Comparison of ENCODE assay signal across 1 cellular context in the genomic region with DNA sequence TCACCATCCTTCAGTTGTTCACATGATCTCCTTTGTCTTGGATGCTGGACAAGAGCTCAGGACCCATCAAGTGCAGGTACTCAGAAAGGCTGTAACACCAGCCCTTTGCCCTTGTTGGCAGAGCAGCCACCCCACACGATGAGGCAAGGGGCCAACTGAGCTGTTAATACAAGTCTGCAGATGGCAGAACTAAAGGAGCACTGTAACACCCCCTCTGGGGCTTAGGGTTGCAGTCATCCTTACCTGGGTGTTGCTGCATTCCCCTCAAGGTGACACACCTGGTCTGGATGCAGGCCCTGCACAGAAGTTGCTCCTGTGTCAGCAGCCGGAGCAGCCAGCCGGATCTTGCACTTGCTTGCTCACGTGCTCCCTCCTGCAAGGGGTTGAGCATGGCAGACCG.
TF ChIP-seq lines count a peak whose summit lies in the region.

No MANE protein-coding gene starts in this region.

TF ChIP-seq in IMR-90, 13 proteins besides CTCF, POLR2A, EP300 and RAD21:
- TF ChIP-seq, protein P1, sequence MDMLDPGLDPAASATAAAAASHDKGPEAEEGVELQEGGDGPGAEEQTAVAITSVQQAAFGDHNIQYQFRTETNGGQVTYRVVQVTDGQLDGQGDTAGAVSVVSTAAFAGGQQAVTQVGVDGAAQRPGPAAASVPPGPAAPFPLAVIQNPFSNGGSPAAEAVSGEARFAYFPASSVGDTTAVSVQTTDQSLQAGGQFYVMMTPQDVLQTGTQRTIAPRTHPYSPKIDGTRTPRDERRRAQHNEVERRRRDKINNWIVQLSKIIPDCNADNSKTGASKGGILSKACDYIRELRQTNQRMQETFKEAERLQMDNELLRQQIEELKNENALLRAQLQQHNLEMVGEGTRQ (IDR thresholded peaks at IDR 0.05; ENCODE audit: low read depth, low read length) = no peak
- TF ChIP-seq RFX5 (IDR thresholded peaks at IDR 0.05; ENCODE audit: low read depth, low read length) = no peak
- no peak for TF ChIP-seq MAZ (IDR thresholded peaks at IDR 0.05; ENCODE audit: borderline replicate concordance, low read depth, low read length)
- no peak for TF ChIP-seq MXI1 (IDR thresholded peaks at IDR 0.05; ENCODE audit: borderline replicate concordance, low read depth, low read length)
- TF ChIP-seq SMC3 (IDR thresholded peaks at IDR 0.05; ENCODE audit: low read depth, low read length) = no peak
- no peak for TF ChIP-seq CHD1 (IDR thresholded peaks at IDR 0.05; ENCODE audit: low read depth, low read length)
- TF ChIP-seq MAFK (IDR thresholded peaks at IDR 0.05; ENCODE audit: low read depth, low read length) = no peak
- TF ChIP-seq CEBPB (IDR thresholded peaks at IDR 0.05; ENCODE audit: low read depth, low read length) = no peak
- TF ChIP-seq FOS (IDR thresholded peaks at IDR 0.05; ENCODE audit: low read depth, low read length) = no peak
- no peak for TF ChIP-seq RCOR1 (IDR thresholded peaks at IDR 0.05; ENCODE audit: insufficient replicate concordance, low read length)
- no peak for TF ChIP-seq BHLHE40 (IDR thresholded peaks at IDR 0.05; ENCODE audit: low read depth, low read length)
- TF ChIP-seq, protein P2, sequence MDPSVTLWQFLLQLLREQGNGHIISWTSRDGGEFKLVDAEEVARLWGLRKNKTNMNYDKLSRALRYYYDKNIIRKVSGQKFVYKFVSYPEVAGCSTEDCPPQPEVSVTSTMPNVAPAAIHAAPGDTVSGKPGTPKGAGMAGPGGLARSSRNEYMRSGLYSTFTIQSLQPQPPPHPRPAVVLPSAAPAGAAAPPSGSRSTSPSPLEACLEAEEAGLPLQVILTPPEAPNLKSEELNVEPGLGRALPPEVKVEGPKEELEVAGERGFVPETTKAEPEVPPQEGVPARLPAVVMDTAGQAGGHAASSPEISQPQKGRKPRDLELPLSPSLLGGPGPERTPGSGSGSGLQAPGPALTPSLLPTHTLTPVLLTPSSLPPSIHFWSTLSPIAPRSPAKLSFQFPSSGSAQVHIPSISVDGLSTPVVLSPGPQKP (IDR thresholded peaks at IDR 0.05; ENCODE audit: borderline replicate concordance, low read depth, low read length) = no peak
